17 cellular contexts compared by ENCODE assay signal in genomic region chr11:103889679-103890078, GRCh38.
A peak's percentile ranks its signal among the peaks of the same experiment; 100 is the strongest.
DNase-seq lines count a peak whose midpoint lies in the region; ATAC-seq, FAIRE-seq and TF ChIP-seq lines count a peak whose summit lies in the region.
"Had no signal": no experiment of that assay in that cellular context is flagged by ENCODE, and none has a peak within 500 bp of the region (broad histone marks: within the 10 kb centered on the region; RNA-seq: fewer than 3 reads in every experiment).

No MANE protein-coding gene starts in this region.

- no peak overlapping the region for H2BK120ac ChIP-seq in IMR-90 (ENCODE audit: low read depth, low read length)

- no peak overlapping the region for H3K18ac ChIP-seq in IMR-90 (ENCODE audit: low read depth, low read length)

- intact Hi-C loops in IMR-90 (cut with micrococcal nuclease) = no loop called here
- intact Hi-C loops in GM12878 (cut with micrococcal nuclease; ENCODE audit: unreplicated experiment) = no loop called here
- intact Hi-C loops in activated CD4-positive, alpha-beta memory T cell treated with anti-CD3 and anti-CD28 coated beads for 36 hours (cut with micrococcal nuclease) = no loop called here
- intact Hi-C loops in kidney (cut with DNase I) = no loop called here

- peaks cover 15% of the 10 kb centered on the region for H3K9me3 Mint-ChIP-seq in activated CD4-positive, alpha-beta memory T cell treated with anti-CD3 and anti-CD28 coated beads for 36 hours

- no peak overlapping the region for H3K4me3 Mint-ChIP-seq in activated CD4-positive, alpha-beta memory T cell treated with anti-CD3 and anti-CD28 coated beads for 36 hours
- H3K4me3 Mint-ChIP-seq: CD4-positive, alpha-beta memory T cell had no signal

- FAIRE-seq in GM12878 (lab: Jason Lieb, UNC) (no peak), urothelium cell line (lab: Jason Lieb, UNC) (peak; percentile 23), kidney (lab: Jason Lieb, UNC) (no peak)
- FAIRE-seq: GM19239, HepG2, K562 had no signal

- no peak overlapping the region for H2AK9ac ChIP-seq in IMR-90 (replicated peaks; ENCODE audit: low read depth, low read length, poor library complexity)

- H4K91ac ChIP-seq in IMR-90 (ENCODE audit: insufficient read depth, low read depth, low read length) = no peak overlapping the region

- H3K23ac ChIP-seq in IMR-90 (ENCODE audit: low read depth, low read length) = no peak overlapping the region

- RAD21 ChIA-PET in GM12878 (lab: Charles Lee; ENCODE audit: unreplicated experiment) = no interaction called here

- H3K14ac ChIP-seq in IMR-90 (replicated peaks; ENCODE audit: low read depth, low read length) = no peak overlapping the region

- peak; percentile 7 for DNase-seq in AG08395 (ENCODE audit: low spot score)
- peak; percentile 22 for DNase-seq in IMR-90
- no peak for DNase-seq in GM12878 (ENCODE audit: low read depth, low spot score)
- DNase-seq in urothelium cell line (ENCODE audit: low spot score) = no peak
- no peak for DNase-seq in activated CD4-positive, alpha-beta memory T cell treated with anti-CD3 and anti-CD28 coated beads for 36 hours
- DNase-seq in kidney = no peak
- DNase-seq in NCI-H2227 treated with DMSO at 0.1 percent for 48 hours (lab: John Stamatoyannopoulos, UW) = no peak
- DNase-seq: BE2C; CD4-positive, alpha-beta memory T cell; DMS153; DMS79 treated with DMSO at 0.1 percent for 48 hours; GDM1; Kasumi-1 had no signal

- no peak for TF ChIP-seq EP300 in GM12878 (IDR thresholded peaks at IDR 0.05; ENCODE audit: borderline replicate concordance in 1 of 2, control insufficient read depth in 1 of 2, low read depth in 2 of 2, low read length in 2 of 2)

- no peaks in the 10 kb centered on the region for H3K36me3 ChIP-seq in IMR-90 (ENCODE audit: control insufficient read depth, insufficient read depth, low read length)
- H3K36me3 ChIP-seq in GM12878 (ENCODE audit: control insufficient read depth in 2 of 2, insufficient read depth in 2 of 2, low read length in 1 of 2) = no peaks in the 10 kb centered on the region
- H3K36me3 ChIP-seq in kidney (ENCODE audit: control insufficient read depth in 1 of 2, insufficient read depth in 2 of 2, low read length in 2 of 2) = no peaks in the 10 kb centered on the region
- H3K36me3 ChIP-seq: BE2C had no signal

- H3K27ac ChIP-seq in IMR-90 (ENCODE audit: insufficient read depth, low read length) (no peak overlapping the region), GM12878 (ENCODE audit: control insufficient read depth, insufficient read depth) (no peak overlapping the region), kidney (ENCODE audit: low read depth in 2 of 2, low read length in 2 of 2) (no peak overlapping the region)
- H3K27ac ChIP-seq: C4-2B had no signal

- no peak overlapping the region for H3K4me2 ChIP-seq in IMR-90 (ENCODE audit: low read depth, low read length)
- no peak overlapping the region for H3K4me2 ChIP-seq in GM12878 (ENCODE audit: control insufficient read depth, insufficient read depth)

- no peak overlapping the region for H2BK15ac ChIP-seq in IMR-90 (ENCODE audit: low read depth, low read length)

- H2BK5ac ChIP-seq in IMR-90 (ENCODE audit: low read depth, low read length, poor library complexity, severe bottlenecking) = no peak overlapping the region

- H2AFZ ChIP-seq in IMR-90 (replicated peaks; ENCODE audit: low read length, poor library complexity) (no peak overlapping the region), GM12878 (ENCODE audit: control insufficient read depth, low read depth, low read length) (no peak overlapping the region)

- CTCF ChIA-PET in IMR-90 (lab: Yijun Ruan, JAX) (no interaction called here), GM12878 (lab: Yijun Ruan, JAX) (no interaction called here)
- CTCF ChIA-PET in activated CD4-positive, alpha-beta memory T cell treated with anti-CD3 and anti-CD28 coated beads for 36 hours (lab: Charles Lee) = no interaction called here

- H3K4me1 Mint-ChIP-seq in activated CD4-positive, alpha-beta memory T cell treated with anti-CD3 and anti-CD28 coated beads for 36 hours (ENCODE audit: low read depth) = no peaks in the 10 kb centered on the region
- H3K4me1 Mint-ChIP-seq: CD4-positive, alpha-beta memory T cell had no signal

- no peaks in the 10 kb centered on the region for H3K36me3 Mint-ChIP-seq in activated CD4-positive, alpha-beta memory T cell treated with anti-CD3 and anti-CD28 coated beads for 36 hours
- H3K36me3 Mint-ChIP-seq: CD4-positive, alpha-beta memory T cell had no signal

- POLR2A ChIA-PET in IMR-90 (lab: Charles Lee; ENCODE audit: unreplicated experiment) = no interaction called here
- POLR2A ChIA-PET in GM12878 (lab: Charles Lee) = no interaction called here
- POLR2A ChIA-PET in activated CD4-positive, alpha-beta memory T cell treated with anti-CD3 and anti-CD28 coated beads for 36 hours (lab: Charles Lee) = no interaction called here

- H4K20me1 ChIP-seq in IMR-90 (ENCODE audit: insufficient read depth, low read length) (no peaks in the 10 kb centered on the region), GM12878 (ENCODE audit: control insufficient read depth, insufficient read depth) (no peaks in the 10 kb centered on the region)

- ATAC-seq in IMR-90 (ENCODE audit: low read depth) (no peak), GM12878 (no peak)
- ATAC-seq: HepG2, K562 had no signal

- H3K27me3 ChIP-seq in IMR-90 (ENCODE audit: control insufficient read depth, insufficient read depth, low read length) = no peaks in the 10 kb centered on the region
- H3K27me3 ChIP-seq in GM12878 (replicated peaks in 1 of 2; ENCODE audit: control insufficient read depth in 2 of 2, insufficient read depth in 2 of 2, low read length in 1 of 2) = no peaks in the 10 kb centered on the region
- H3K27me3 ChIP-seq: BE2C had no signal

- H4K5ac ChIP-seq in IMR-90 (ENCODE audit: low read depth, low read length) = no peak overlapping the region

- 0 out of 2 replicates have a peak, but pooled peaks cover 3% of the 10 kb centered on the region for H3K9me1 ChIP-seq in IMR-90 (ENCODE audit: insufficient read depth, low read length)

- no peak overlapping the region for H4K8ac ChIP-seq in IMR-90 (ENCODE audit: low read depth in 2 of 2, low read length in 2 of 2)

- H3K4ac ChIP-seq in IMR-90 (ENCODE audit: low read depth, low read length) = no peak overlapping the region

- TF ChIP-seq RAD21 in IMR-90 (IDR thresholded peaks at IDR 0.05; ENCODE audit: low read length) (no peak), GM12878 (IDR thresholded peaks at IDR 0.05; ENCODE audit: insufficient read depth, low read depth, low read length) (no peak)

- H3K79me1 ChIP-seq in IMR-90 (ENCODE audit: low read depth in 1 of 2, low read length in 2 of 2) = no peaks in the 10 kb centered on the region

- no peak for TF ChIP-seq CTCF in IMR-90 (conservative IDR thresholded peaks at IDR 0.05; ENCODE audit: low read depth, low read length)
- no peak for TF ChIP-seq CTCF in GM12878 (IDR thresholded peaks at IDR 0.05 in 2 of 3, conservative IDR thresholded peaks at IDR 0.05 in 1 of 3; ENCODE audit: control insufficient read depth in 2 of 3, extremely low read depth in 1 of 3, insufficient read depth in 1 of 3, low read depth in 3 of 3, low read length in 3 of 3)
- TF ChIP-seq CTCF in kidney (IDR thresholded peaks at IDR 0.05; ENCODE audit: borderline replicate concordance, extremely low read depth, insufficient read depth) = no peak

- in situ Hi-C loops in IMR-90 (cut with MboI; ENCODE audit: low sequenced_read_pairs) = no loop called here
- in situ Hi-C loops in GM12878 (cut with MboI) = no loop called here

- no peak overlapping the region for H2AK5ac ChIP-seq in IMR-90 (ENCODE audit: low read depth, low read length)

- H3K56ac ChIP-seq in IMR-90 (ENCODE audit: extremely low read depth, insufficient read depth, low read length) = no peak overlapping the region

- dilution Hi-C loops in IMR-90 (cut with HindIII; ENCODE audit: low sequenced_read_pairs, unreplicated experiment) = no loop called here

- H3K27ac Mint-ChIP-seq in activated CD4-positive, alpha-beta memory T cell treated with anti-CD3 and anti-CD28 coated beads for 36 hours = no peak overlapping the region
- H3K27ac Mint-ChIP-seq: CD4-positive, alpha-beta memory T cell had no signal

- H3K9ac ChIP-seq in IMR-90 (ENCODE audit: low read depth, low read length) (no peak overlapping the region), GM12878 (ENCODE audit: control insufficient read depth, insufficient read depth, low read length) (no peak overlapping the region), kidney (ENCODE audit: low read length in 2 of 2) (no peak overlapping the region)

- no peaks in the 10 kb centered on the region for H3K9me3 ChIP-seq in IMR-90 (ENCODE audit: control insufficient read depth, insufficient read depth, low read length)
- H3K9me3 ChIP-seq in GM12878 (replicated peaks; ENCODE audit: control insufficient read depth, insufficient read depth, low read length) = no peaks in the 10 kb centered on the region
- peaks cover 0 to 5% of the 10 kb centered on the region in 2 donors for H3K9me3 ChIP-seq in kidney (ENCODE audit: control insufficient read depth in 1 of 2, low read length in 2 of 2)
- H3K9me3 ChIP-seq: BE2C had no signal

- H3K4me1 ChIP-seq in IMR-90 (ENCODE audit: control insufficient read depth, insufficient read depth, low read length) (no peaks in the 10 kb centered on the region), GM12878 (ENCODE audit: control insufficient read depth, insufficient read depth, low read length) (no peaks in the 10 kb centered on the region), kidney (ENCODE audit: control insufficient read depth in 1 of 2, insufficient read depth in 1 of 2, low read depth in 1 of 2, low read length in 2 of 2) (no peaks in the 10 kb centered on the region)
- H3K4me1 ChIP-seq: BE2C had no signal

- no peaks in the 10 kb centered on the region for H3K27me3 Mint-ChIP-seq in activated CD4-positive, alpha-beta memory T cell treated with anti-CD3 and anti-CD28 coated beads for 36 hours
- H3K27me3 Mint-ChIP-seq: CD4-positive, alpha-beta memory T cell had no signal

- H3K4me3 ChIP-seq in IMR-90 (ENCODE audit: insufficient read depth, low read depth, low read length) = no peak overlapping the region
- no peak overlapping the region for H3K4me3 ChIP-seq in GM12878
- H3K4me3 ChIP-seq in kidney (ENCODE audit: low read length in 2 of 2) = no peak overlapping the region
- H3K4me3 ChIP-seq: K562 had no signal

- H3K79me2 ChIP-seq in GM12878 (ENCODE audit: control insufficient read depth, insufficient read depth, low read length) = no peaks in the 10 kb centered on the region

- H2BK20ac ChIP-seq in IMR-90 (ENCODE audit: low read depth, low read length) = no peak overlapping the region

- TF ChIP-seq POLR2A in IMR-90 (IDR thresholded peaks at IDR 0.05; ENCODE audit: low read depth, low read length) = no peak
- TF ChIP-seq POLR2A in GM12878 (IDR thresholded peaks at IDR 0.05; ENCODE audit: low read depth, low read length) = no peak

- BruUV-seq in IMR-90 (replicated peaks; lab: Mats Ljungman, UMichigan) (no TSS peak), GM12878 (replicated peaks; lab: Mats Ljungman, UMichigan) (no TSS peak)

- SMC1A ChIA-PET in GM12878 (lab: Charles Lee; ENCODE audit: uncharacterized antibody, unreplicated experiment) = interaction anchor here (1.3 kb wide), 1 partner anchor 10 kb away, joined by 4 read pairs; no protein-coding TSS in a partner anchor

TF ChIP-seq in IMR-90, 13 proteins besides CTCF, POLR2A, EP300 and RAD21:
- no peak for TF ChIP-seq SMC3 (IDR thresholded peaks at IDR 0.05; ENCODE audit: low read depth, low read length)

Comparison
In these comparisons a context has a peak if more than half of its experiments do, and no peak if none do; other contexts are left out.
1. DNase-seq: peak in AG08395 (single experiment) and IMR-90 (single experiment); none in GM12878 (single experiment), urothelium cell line (single experiment), activated CD4-positive, alpha-beta memory T cell treated with anti-CD3 and anti-CD28 coated beads for 36 hours (single experiment), kidney (single experiment) and NCI-H2227 treated with DMSO at 0.1 percent for 48 hours (single experiment).